Comparison of ENCODE assay signal across 12 cellular contexts in genomic region chr18:27824841-27825720, GRCh38.
"Had no signal": no experiment of that assay in that cellular context is flagged by ENCODE, and none has a peak within 500 bp of the region (broad histone marks: within the 10 kb centered on the region; RNA-seq: fewer than 3 reads in every experiment).

No MANE protein-coding gene starts in this region.

- ATAC-seq: left colon; naive thymus-derived CD4-positive, alpha-beta T cell had no signal

- H3K27ac Mint-ChIP-seq: activated naive CD8-positive, alpha-beta T cell; naive thymus-derived CD4-positive, alpha-beta T cell; T-helper 1 cell treated with Interleukin-12 subunit alpha and Interleukin-12 subunit beta and Interleukin-4 antibody, amounts not matched to agents 30 μg/mL and 1 μg/mL, for 36 hours; type B pancreatic cell had no signal

- H3K36me3 ChIP-seq: esophagus muscularis mucosa had no signal

- H3K4me1 Mint-ChIP-seq: naive thymus-derived CD4-positive, alpha-beta T cell had no signal

- H3K4me3 ChIP-seq: esophagus muscularis mucosa had no signal

- H3K27me3 Mint-ChIP-seq: activated naive CD8-positive, alpha-beta T cell; naive thymus-derived CD4-positive, alpha-beta T cell; type B pancreatic cell had no signal

- H3K9me3 ChIP-seq: esophagus muscularis mucosa had no signal

- H3K4me1 ChIP-seq: esophagus muscularis mucosa had no signal

- H3K27me3 ChIP-seq: esophagus muscularis mucosa had no signal

- H3K36me3 Mint-ChIP-seq: activated naive CD8-positive, alpha-beta T cell; type B pancreatic cell had no signal

- H3K4me3 Mint-ChIP-seq: activated naive CD8-positive, alpha-beta T cell; naive thymus-derived CD4-positive, alpha-beta T cell; T-helper 1 cell treated with Interleukin-12 subunit alpha and Interleukin-12 subunit beta and Interleukin-4 antibody, amounts not matched to agents 30 μg/mL and 1 μg/mL, for 36 hours; type B pancreatic cell had no signal

- H3K27ac ChIP-seq: esophagus muscularis mucosa had no signal

- DNase-seq: activated CD4-positive, alpha-beta T cell treated with anti-CD3 and anti-CD28 coated beads, Interleukin-2, amount 50 U/mL, for 1 hour; activated effector memory CD4-positive, alpha-beta T cell treated with Interleukin-2 at 50 U/mL for 16 hours; dermis blood vessel endothelial cell; hypothalamus; left colon; naive thymus-derived CD4-positive, alpha-beta T cell; stimulated activated CD4-positive, alpha-beta T cell treated with anti-CD3 and anti-CD28 coated beads, Interleukin-12 subunit alpha, Interleukin-12 subunit beta, amount 100 ng/mL, for 4 hours; stimulated activated naive CD4-positive, alpha-beta T cell treated with Interleukin-2 at 50 U/mL for 16 hours had no signal
